Comparison of ENCODE assay signal across 2 cellular contexts in genomic region chr10:88841316-88842111, GRCh38.
TF ChIP-seq lines count a peak whose summit lies in the region.

No MANE protein-coding gene starts in this region.

TF ChIP-seq in liver, 16 proteins besides CTCF, POLR2A, EP300 and RAD21:
- TF ChIP-seq ATF3 (IDR thresholded peaks at IDR 0.05) = no peak
- peak; percentile 86 for TF ChIP-seq YY1 (IDR thresholded peaks at IDR 0.05)
- peak in 1 of 2 donors; percentile 3 for TF ChIP-seq HNF4A (conservative IDR thresholded peaks at IDR 0.05)
- TF ChIP-seq RXRA (IDR thresholded peaks at IDR 0.05) = peak; percentile 71 to 91
- peak; percentile 88 for TF ChIP-seq REST (IDR thresholded peaks at IDR 0.05)
- TF ChIP-seq GABPA (IDR thresholded peaks at IDR 0.05 in 1 of 2, conservative IDR thresholded peaks at IDR 0.05 in 1 of 2) = peak in 1 of 2 donors; percentile 76
- TF ChIP-seq SP1 (IDR thresholded peaks at IDR 0.05) = no peak
- no peak for TF ChIP-seq FOXA1 (IDR thresholded peaks at IDR 0.05)
- TF ChIP-seq EGR1 (IDR thresholded peaks at IDR 0.05; ENCODE audit: low read depth in 2 of 2) = no peak
- TF ChIP-seq MAX (IDR thresholded peaks at IDR 0.05) = peak; percentile 37
- TF ChIP-seq, protein P1, sequence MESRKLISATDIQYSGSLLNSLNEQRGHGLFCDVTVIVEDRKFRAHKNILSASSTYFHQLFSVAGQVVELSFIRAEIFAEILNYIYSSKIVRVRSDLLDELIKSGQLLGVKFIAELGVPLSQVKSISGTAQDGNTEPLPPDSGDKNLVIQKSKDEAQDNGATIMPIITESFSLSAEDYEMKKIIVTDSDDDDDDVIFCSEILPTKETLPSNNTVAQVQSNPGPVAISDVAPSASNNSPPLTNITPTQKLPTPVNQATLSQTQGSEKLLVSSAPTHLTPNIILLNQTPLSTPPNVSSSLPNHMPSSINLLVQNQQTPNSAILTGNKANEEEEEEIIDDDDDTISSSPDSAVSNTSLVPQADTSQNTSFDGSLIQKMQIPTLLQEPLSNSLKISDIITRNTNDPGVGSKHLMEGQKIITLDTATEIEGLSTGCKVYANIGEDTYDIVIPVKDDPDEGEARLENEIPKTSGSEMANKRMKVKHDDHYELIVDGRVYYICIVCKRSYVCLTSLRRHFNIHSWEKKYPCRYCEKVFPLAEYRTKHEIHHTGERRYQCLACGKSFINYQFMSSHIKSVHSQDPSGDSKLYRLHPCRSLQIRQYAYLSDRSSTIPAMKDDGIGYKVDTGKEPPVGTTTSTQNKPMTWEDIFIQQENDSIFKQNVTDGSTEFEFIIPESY (IDR thresholded peaks at IDR 0.05) = peak; percentile 76
- peak; percentile 47 for TF ChIP-seq TAF1 (conservative IDR thresholded peaks at IDR 0.05)

TF ChIP-seq in HepG2, 621 proteins besides CTCF, POLR2A, EP300 and RAD21:
- TF ChIP-seq BORCS8-MEF2B (CRISPR knock-in tag; IDR thresholded peaks at IDR 0.05) = no peak
- TF ChIP-seq, protein P2, sequence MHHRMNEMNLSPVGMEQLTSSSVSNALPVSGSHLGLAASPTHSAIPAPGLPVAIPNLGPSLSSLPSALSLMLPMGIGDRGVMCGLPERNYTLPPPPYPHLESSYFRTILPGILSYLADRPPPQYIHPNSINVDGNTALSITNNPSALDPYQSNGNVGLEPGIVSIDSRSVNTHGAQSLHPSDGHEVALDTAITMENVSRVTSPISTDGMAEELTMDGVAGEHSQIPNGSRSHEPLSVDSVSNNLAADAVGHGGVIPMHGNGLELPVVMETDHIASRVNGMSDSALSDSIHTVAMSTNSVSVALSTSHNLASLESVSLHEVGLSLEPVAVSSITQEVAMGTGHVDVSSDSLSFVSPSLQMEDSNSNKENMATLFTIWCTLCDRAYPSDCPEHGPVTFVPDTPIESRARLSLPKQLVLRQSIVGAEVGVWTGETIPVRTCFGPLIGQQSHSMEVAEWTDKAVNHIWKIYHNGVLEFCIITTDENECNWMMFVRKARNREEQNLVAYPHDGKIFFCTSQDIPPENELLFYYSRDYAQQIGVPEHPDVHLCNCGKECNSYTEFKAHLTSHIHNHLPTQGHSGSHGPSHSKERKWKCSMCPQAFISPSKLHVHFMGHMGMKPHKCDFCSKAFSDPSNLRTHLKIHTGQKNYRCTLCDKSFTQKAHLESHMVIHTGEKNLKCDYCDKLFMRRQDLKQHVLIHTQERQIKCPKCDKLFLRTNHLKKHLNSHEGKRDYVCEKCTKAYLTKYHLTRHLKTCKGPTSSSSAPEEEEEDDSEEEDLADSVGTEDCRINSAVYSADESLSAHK (CRISPR knock-in tag; IDR thresholded peaks at IDR 0.05; ENCODE audit: borderline replicate concordance) = no peak
- no peak for TF ChIP-seq ZNF292 (CRISPR knock-in tag; IDR thresholded peaks at IDR 0.05; ENCODE audit: borderline replicate concordance, low read depth)
- TF ChIP-seq SP4 (CRISPR knock-in tag; IDR thresholded peaks at IDR 0.05) = no peak
- no peak for TF ChIP-seq TGIF2 (CRISPR knock-in tag; IDR thresholded peaks at IDR 0.05)
- TF ChIP-seq POGZ (CRISPR knock-in tag; IDR thresholded peaks at IDR 0.05) = no peak
- TF ChIP-seq SIX4 (CRISPR knock-in tag; IDR thresholded peaks at IDR 0.05) = no peak
- no peak for TF ChIP-seq ATF7-NPFF (CRISPR knock-in tag; IDR thresholded peaks at IDR 0.05; ENCODE audit: low read depth)
- TF ChIP-seq KLF16 (CRISPR knock-in tag; IDR thresholded peaks at IDR 0.05) = no peak
- TF ChIP-seq, protein P3, sequence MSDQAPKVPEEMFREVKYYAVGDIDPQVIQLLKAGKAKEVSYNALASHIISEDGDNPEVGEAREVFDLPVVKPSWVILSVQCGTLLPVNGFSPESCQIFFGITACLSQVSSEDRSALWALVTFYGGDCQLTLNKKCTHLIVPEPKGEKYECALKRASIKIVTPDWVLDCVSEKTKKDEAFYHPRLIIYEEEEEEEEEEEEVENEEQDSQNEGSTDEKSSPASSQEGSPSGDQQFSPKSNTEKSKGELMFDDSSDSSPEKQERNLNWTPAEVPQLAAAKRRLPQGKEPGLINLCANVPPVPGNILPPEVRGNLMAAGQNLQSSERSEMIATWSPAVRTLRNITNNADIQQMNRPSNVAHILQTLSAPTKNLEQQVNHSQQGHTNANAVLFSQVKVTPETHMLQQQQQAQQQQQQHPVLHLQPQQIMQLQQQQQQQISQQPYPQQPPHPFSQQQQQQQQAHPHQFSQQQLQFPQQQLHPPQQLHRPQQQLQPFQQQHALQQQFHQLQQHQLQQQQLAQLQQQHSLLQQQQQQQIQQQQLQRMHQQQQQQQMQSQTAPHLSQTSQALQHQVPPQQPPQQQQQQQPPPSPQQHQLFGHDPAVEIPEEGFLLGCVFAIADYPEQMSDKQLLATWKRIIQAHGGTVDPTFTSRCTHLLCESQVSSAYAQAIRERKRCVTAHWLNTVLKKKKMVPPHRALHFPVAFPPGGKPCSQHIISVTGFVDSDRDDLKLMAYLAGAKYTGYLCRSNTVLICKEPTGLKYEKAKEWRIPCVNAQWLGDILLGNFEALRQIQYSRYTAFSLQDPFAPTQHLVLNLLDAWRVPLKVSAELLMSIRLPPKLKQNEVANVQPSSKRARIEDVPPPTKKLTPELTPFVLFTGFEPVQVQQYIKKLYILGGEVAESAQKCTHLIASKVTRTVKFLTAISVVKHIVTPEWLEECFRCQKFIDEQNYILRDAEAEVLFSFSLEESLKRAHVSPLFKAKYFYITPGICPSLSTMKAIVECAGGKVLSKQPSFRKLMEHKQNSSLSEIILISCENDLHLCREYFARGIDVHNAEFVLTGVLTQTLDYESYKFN (CRISPR knock-in tag; conservative IDR thresholded peaks at IDR 0.05) = no peak
- no peak for TF ChIP-seq ZNF281 (CRISPR knock-in tag; IDR thresholded peaks at IDR 0.05; ENCODE audit: borderline replicate concordance)
- TF ChIP-seq IRX3 (CRISPR knock-in tag; IDR thresholded peaks at IDR 0.05; ENCODE audit: borderline replicate concordance, low read depth) = no peak
- no peak for TF ChIP-seq ATRX (CRISPR knock-in tag; IDR thresholded peaks at IDR 0.05; ENCODE audit: borderline replicate concordance)
- TF ChIP-seq IRF1 (CRISPR knock-in tag; IDR thresholded peaks at IDR 0.05; ENCODE audit: low read depth) = no peak
- TF ChIP-seq ADNP (CRISPR knock-in tag; IDR thresholded peaks at IDR 0.05) = no peak
- TF ChIP-seq PHF20 (CRISPR knock-in tag; IDR thresholded peaks at IDR 0.05) = no peak
- TF ChIP-seq RFXAP (CRISPR knock-in tag; IDR thresholded peaks at IDR 0.05; ENCODE audit: borderline replicate concordance) = no peak
